In genomic region chr15:49155110-49155833, GRCh38 we compare ENCODE assay signal across 8 cellular contexts. TPM values are rescaled to one million over a fixed set of nuclear protein-coding genes. Genes with fewer than 3 reads are reported as not detected.
DNase-seq lines count a peak whose midpoint lies in the region; ATAC-seq and TF ChIP-seq lines count a peak whose summit lies in the region.

Gene COPS2 (minus strand): TSS chr15:49155599. CDS start chr15:49155578, 21 bp downstream.

- peak within 1 kb of the TSS; percentile 95 to 100 for H3K4me3 ChIP-seq in left lung

- H3K27me3 ChIP-seq in left lung = no peaks in the 10 kb centered on the region

- intact Hi-C loops in left lung (cut with DNase I) = no loop called here

- peak in 1 of 2 donors; percentile 27 for TF ChIP-seq CTCF in left lung (IDR thresholded peaks at IDR 0.05)

- DNase-seq in C1 segment of cervical spinal cord (lab: John Stamatoyannopoulos, UW) = peak; percentile 57 to 98 (median 94)
- peak; percentile 83 for DNase-seq in NCI-H748 treated with DMSO at 0.1 percent for 48 hours (lab: John Stamatoyannopoulos, UW)
- DNase-seq in activated CD4-positive, alpha-beta T cell treated with anti-CD3 and anti-CD28 coated beads, Interleukin-2, amount 50 U/mL, for 4 hours = peak; percentile 89 to 91
- DNase-seq in dermis blood vessel endothelial cell = peak; percentile 99
- peak; percentile 90 to 95 for DNase-seq in left lung
- DNase-seq in stimulated activated CD4-positive, alpha-beta T cell treated with anti-CD3 and anti-CD28 coated beads, Interleukin-2, amount 100 ng/mL, for 48 hours = peak; percentile 84 to 86

- H3K9me3 ChIP-seq in left lung = no peaks in the 10 kb centered on the region

- no peaks in the 10 kb centered on the region for H3K36me3 ChIP-seq in left lung

- ATAC-seq in GM19372 (IDR thresholded peaks at IDR 0.05; ENCODE audit: low read depth, unreplicated experiment) (peak; percentile 94), HG03558 (IDR thresholded peaks at IDR 0.05; ENCODE audit: extremely low read depth, unreplicated experiment) (peak; percentile 83), left lung (peak; percentile 98)

- H3K27ac ChIP-seq in left lung = peak within 1 kb of the TSS; percentile 87 to 95

- H3K4me1 ChIP-seq in left lung = peaks cover 26 to 51% of the 10 kb centered on the region in 2 donors

RNA-seq across cellular contexts. Expression of gene COPS2, which starts in this region (rescaled TPM):
- 58.0 and 102 TPM in 2 replicates for total RNA-seq in dermis blood vessel endothelial cell
- total RNA-seq in left lung = 10 to 100 TPM; 59.9 to 62.6 TPM

Comparison
In these comparisons a context has a peak if more than half of its experiments do, and no peak if none do; other contexts are left out.
1. Peak in every context shown above with its lines: DNase-seq, ATAC-seq, H3K4me3 ChIP-seq and H3K27ac ChIP-seq.